Comparison of ENCODE assay signal across 12 cellular contexts in the genomic region with DNA sequence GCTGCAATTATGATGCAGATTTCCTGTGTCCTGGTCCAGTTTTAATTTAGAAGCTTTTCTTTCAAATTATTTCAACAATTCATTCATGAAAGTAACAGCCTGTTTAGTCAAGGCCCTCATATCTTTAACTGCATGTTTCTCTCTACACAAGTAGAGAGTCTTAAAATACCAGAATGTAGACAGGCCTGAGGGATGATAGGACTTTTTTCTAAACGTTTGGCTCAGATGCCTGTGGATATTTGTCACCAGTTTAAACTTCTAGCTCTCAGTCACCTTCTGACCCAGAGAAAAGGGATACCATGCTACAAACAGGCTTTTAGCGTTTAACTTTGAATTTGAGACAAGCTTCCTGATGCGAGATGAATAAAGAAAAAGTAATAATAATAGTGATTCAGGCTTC. TPM values are rescaled to one million over a fixed set of nuclear protein-coding genes. Genes with fewer than 3 reads are reported as not detected.
DNase-seq lines count a peak whose midpoint lies in the region; ATAC-seq and TF ChIP-seq lines count a peak whose summit lies in the region.
"Had no signal": no experiment of that assay in that cellular context is flagged by ENCODE, and none has a peak within 500 bp of the region (broad histone marks: within the 10 kb centered on the region; RNA-seq: fewer than 3 reads in every experiment).

No MANE protein-coding gene starts in this region.

- H3K36me3 Mint-ChIP-seq in osteocyte (ENCODE audit: unreplicated experiment) (peaks cover 43% of the 10 kb centered on the region), endothelial cell (ENCODE audit: low read depth, unreplicated experiment) (no peaks in the 10 kb centered on the region)
- peaks cover 1% of the 10 kb centered on the region for H3K36me3 Mint-ChIP-seq in activated naive CD4-positive, alpha-beta T cell treated with anti-CD3 and anti-CD28 coated beads for 36 hours (ENCODE audit: low read depth)
- no peaks in the 10 kb centered on the region for H3K36me3 Mint-ChIP-seq in activated T-cell treated with anti-CD3 and anti-CD28 coated beads, Interleukin-2, amount 50 U/mL, for 4 hours (ENCODE audit: insufficient read depth)

- no peak overlapping the region for H3K4me3 ChIP-seq in AG09309 (ENCODE audit: control insufficient read depth, low read depth, low read length)
- H3K4me3 ChIP-seq in fibroblast of villous mesenchyme (ENCODE audit: low read depth, low read length), result no peak overlapping the region
- H3K4me3 ChIP-seq: BLaER1 had no signal

- H3K27me3 Mint-ChIP-seq in osteocyte (ENCODE audit: unreplicated experiment) (no peaks in the 10 kb centered on the region), endothelial cell (ENCODE audit: unreplicated experiment) (no peaks in the 10 kb centered on the region)
- no peaks in the 10 kb centered on the region for H3K27me3 Mint-ChIP-seq in activated naive CD4-positive, alpha-beta T cell treated with anti-CD3 and anti-CD28 coated beads for 36 hours (ENCODE audit: low read depth)
- H3K27me3 Mint-ChIP-seq in activated T-cell treated with anti-CD3 and anti-CD28 coated beads, Interleukin-2, amount 50 U/mL, for 4 hours (ENCODE audit: low read depth), result no peaks in the 10 kb centered on the region

- no peak overlapping the region for H3K4me3 Mint-ChIP-seq in osteocyte (ENCODE audit: unreplicated experiment)
- H3K4me3 Mint-ChIP-seq in activated naive CD4-positive, alpha-beta T cell treated with anti-CD3 and anti-CD28 coated beads for 36 hours, result no peak overlapping the region
- H3K4me3 Mint-ChIP-seq in activated T-cell treated with anti-CD3 and anti-CD28 coated beads, Interleukin-2, amount 50 U/mL, for 4 hours, result no peak overlapping the region
- H3K4me3 Mint-ChIP-seq in endothelial cell (ENCODE audit: unreplicated experiment), result no peak overlapping the region

- no peaks in the 10 kb centered on the region for H3K9me3 Mint-ChIP-seq in osteocyte (ENCODE audit: unreplicated experiment)
- no peaks in the 10 kb centered on the region for H3K9me3 Mint-ChIP-seq in activated naive CD4-positive, alpha-beta T cell treated with anti-CD3 and anti-CD28 coated beads for 36 hours
- H3K9me3 Mint-ChIP-seq in activated T-cell treated with anti-CD3 and anti-CD28 coated beads, Interleukin-2, amount 50 U/mL, for 4 hours, result no peaks in the 10 kb centered on the region
- H3K9me3 Mint-ChIP-seq in endothelial cell (ENCODE audit: unreplicated experiment), result no peaks in the 10 kb centered on the region

- DNase-seq in AG09309 (ENCODE audit: low read depth), result peak; percentile 49
- peak; percentile 80 for DNase-seq in RPMI7951 (ENCODE audit: low read depth)
- peak; percentile 69 for DNase-seq in fibroblast of villous mesenchyme (ENCODE audit: low read depth)
- no peak for DNase-seq in osteocyte (ENCODE audit: extremely low spot score, unreplicated experiment)
- no peak for DNase-seq in activated naive CD4-positive, alpha-beta T cell treated with anti-CD3 and anti-CD28 coated beads for 36 hours
- DNase-seq in activated T-cell treated with anti-CD3 and anti-CD28 coated beads, Interleukin-2, amount 50 U/mL, for 4 hours, result no peak
- no peak for DNase-seq in stimulated activated CD4-positive, alpha-beta T cell treated with anti-CD3 and anti-CD28 coated beads, Interleukin-12 subunit alpha, Interleukin-12 subunit beta, amount 100 ng/mL, for 4 hours
- DNase-seq in endothelial cell (ENCODE audit: low spot score), result no peak
- DNase-seq: midbrain; NK-92 treated with Interleukin-12 subunit alpha and Interleukin-12 subunit beta, amount 100 ng/mL, for 24 hours; stimulated activated CD4-positive, alpha-beta T cell treated with anti-CD3 and anti-CD28 coated beads, Interleukin-4, amount 100 ng/mL, for 4 hours had no signal

- H3K4me1 Mint-ChIP-seq in osteocyte (ENCODE audit: unreplicated experiment), result peaks cover 96% of the 10 kb centered on the region
- no peaks in the 10 kb centered on the region for H3K4me1 Mint-ChIP-seq in activated naive CD4-positive, alpha-beta T cell treated with anti-CD3 and anti-CD28 coated beads for 36 hours (ENCODE audit: low read depth)
- no peaks in the 10 kb centered on the region for H3K4me1 Mint-ChIP-seq in activated T-cell treated with anti-CD3 and anti-CD28 coated beads, Interleukin-2, amount 50 U/mL, for 4 hours (ENCODE audit: low read depth)
- no peaks in the 10 kb centered on the region for H3K4me1 Mint-ChIP-seq in endothelial cell (ENCODE audit: unreplicated experiment)

- H3K27ac Mint-ChIP-seq in osteocyte (ENCODE audit: unreplicated experiment) (peak overlapping the region; percentile 72), endothelial cell (ENCODE audit: unreplicated experiment) (no peak overlapping the region)
- no peak overlapping the region for H3K27ac Mint-ChIP-seq in activated naive CD4-positive, alpha-beta T cell treated with anti-CD3 and anti-CD28 coated beads for 36 hours

- ATAC-seq in activated T-cell treated with anti-CD3 and anti-CD28 coated beads, Interleukin-2, amount 50 U/mL, for 4 hours, result no peak

- no peak for TF ChIP-seq CTCF in AG09309 (IDR thresholded peaks at IDR 0.05; ENCODE audit: control insufficient read depth, insufficient read depth, low read depth, low read length, missing control alignments)
- no peak for TF ChIP-seq CTCF in fibroblast of villous mesenchyme (IDR thresholded peaks at IDR 0.05; ENCODE audit: insufficient read depth, low read depth, low read length)
- TF ChIP-seq CTCF in osteocyte (IDR thresholded peaks at IDR 0.05), result no peak
- TF ChIP-seq CTCF in endothelial cell (IDR thresholded peaks at IDR 0.05; ENCODE audit: unreplicated experiment), result no peak

- intact Hi-C loops in activated naive CD4-positive, alpha-beta T cell treated with anti-CD3 and anti-CD28 coated beads for 36 hours (cut with micrococcal nuclease), result no loop called here

- CTCF ChIA-PET in activated naive CD4-positive, alpha-beta T cell treated with anti-CD3 and anti-CD28 coated beads for 36 hours (lab: Charles Lee), result interaction anchor here (1.2 kb wide), 1 partner anchor 21 kb away, joined by 3 read pairs; no protein-coding TSS in a partner anchor

RNA-seq across cellular contexts. Expression of a gene that starts 15.7 kb away (rescaled TPM):
- total RNA-seq in RPMI7951 (2014; rRNA removed; shearing (Covaris generic)), result 175 and 204 TPM in 2 replicates
- total RNA-seq in fibroblast of villous mesenchyme, result 693 and 717 TPM in 2 replicates
- 1,873 and 1,955 TPM in 2 replicates for total RNA-seq in osteocyte
- 1 to 10 TPM; 3.1 to 4.7 TPM for total RNA-seq in activated naive CD4-positive, alpha-beta T cell treated with anti-CD3 and anti-CD28 coated beads for 36 hours
- 1 to 10 TPM; 2.1 to 9.5 (median 4.4) TPM for total RNA-seq in activated T-cell treated with anti-CD3 and anti-CD28 coated beads, Interleukin-2, amount 50 U/mL, for 4 hours
- total RNA-seq in endothelial cell (ENCODE audit: unreplicated experiment), result 243 TPM

Comparison
In these comparisons a context has a peak if more than half of its experiments do, and no peak if none do; other contexts are left out.
1. DNase-seq: peak in AG09309 (single experiment), RPMI7951 (single experiment) and fibroblast of villous mesenchyme (single experiment); none in osteocyte (single experiment), activated naive CD4-positive, alpha-beta T cell treated with anti-CD3 and anti-CD28 coated beads for 36 hours (single experiment), activated T-cell treated with anti-CD3 and anti-CD28 coated beads, Interleukin-2, amount 50 U/mL, for 4 hours (single experiment), stimulated activated CD4-positive, alpha-beta T cell treated with anti-CD3 and anti-CD28 coated beads, Interleukin-12 subunit alpha, Interleukin-12 subunit beta, amount 100 ng/mL, for 4 hours (single experiment) and endothelial cell (single experiment).
2. RNA of a gene that starts 15.7 kb away (total RNA-seq): 1,873 to 1,955 TPM in osteocyte, 693 to 717 TPM in fibroblast of villous mesenchyme, 243 TPM in endothelial cell (single experiment) and 175 to 204 TPM in RPMI7951; 3.1 to 4.7 TPM in activated naive CD4-positive, alpha-beta T cell treated with anti-CD3 and anti-CD28 coated beads for 36 hours and 2.1 to 9.5 TPM in activated T-cell treated with anti-CD3 and anti-CD28 coated beads, Interleukin-2, amount 50 U/mL, for 4 hours; every median in the first group is over 10 times any median in the second.